In the genomic region with DNA sequence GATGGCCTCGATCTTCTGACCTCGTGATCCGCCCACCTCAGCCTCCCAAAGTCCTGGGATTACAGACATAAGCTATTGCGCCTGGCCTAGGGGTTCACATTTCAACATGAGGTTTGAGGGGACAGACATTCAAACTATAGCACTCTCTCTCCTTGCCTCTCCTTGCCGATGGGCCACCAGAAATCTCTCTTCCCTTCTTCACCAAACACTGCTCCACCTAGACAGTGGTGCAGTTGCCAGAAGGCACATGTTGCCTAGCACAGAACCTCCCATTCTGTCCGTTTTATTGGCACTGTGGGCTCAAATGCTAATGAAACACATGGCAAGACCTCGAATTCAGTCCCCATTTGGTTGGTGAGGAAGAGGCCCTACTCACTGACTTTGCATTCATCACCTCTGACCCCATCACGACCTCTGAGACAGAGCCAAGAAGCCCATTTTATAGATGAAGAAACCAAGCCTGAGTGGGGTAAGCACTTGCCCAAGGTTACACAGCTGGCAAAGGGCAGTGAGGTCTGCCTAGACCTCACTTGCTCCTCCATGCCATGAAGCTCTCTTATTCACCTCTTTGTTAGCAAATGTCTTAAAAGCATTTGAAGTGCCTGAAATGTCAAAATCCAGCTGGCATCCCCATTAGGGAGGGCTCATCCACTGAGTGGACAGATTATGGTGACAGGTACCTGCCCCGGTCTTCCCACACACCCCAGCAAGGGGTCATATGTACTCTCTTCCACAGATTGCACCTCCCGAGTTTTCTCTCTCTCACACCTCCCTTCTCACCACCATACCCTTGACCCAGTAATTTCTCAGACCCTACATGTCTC, we compare ENCODE assay signal across 24 cellular contexts. TPM values are rescaled to one million over a fixed set of nuclear protein-coding genes. Genes with fewer than 3 reads are reported as not detected.
A peak's percentile ranks its signal among the peaks of the same experiment; 100 is the strongest.
DNase-seq lines count a peak whose midpoint lies in the region; ATAC-seq, FAIRE-seq and TF ChIP-seq lines count a peak whose summit lies in the region.
"Had no signal": no experiment of that assay in that cellular context is flagged by ENCODE, and none has a peak within 500 bp of the region (broad histone marks: within the 10 kb centered on the region; RNA-seq: fewer than 3 reads in every experiment).

No MANE protein-coding gene starts in this region.

- H3K9me3 ChIP-seq in PC-3 (ENCODE audit: low read length) (no peaks in the 10 kb centered on the region), H1 (ENCODE audit: insufficient read depth in 2 of 2, low read depth in 1 of 2, low read length in 1 of 2) (no peaks in the 10 kb centered on the region), kidney (ENCODE audit: control insufficient read depth in 1 of 2, low read length in 2 of 2) (no peaks in the 10 kb centered on the region)
- H3K9me3 ChIP-seq: MG63, psoas muscle, suprapubic skin had no signal

- 89% methylated on average over 10 of the region's 10 CpGs; no CpG with 5 or more reads in 1 of the 2 experiments for WGBS in H1 (ENCODE audit: extremely low coverage in 1 of 2, insufficient coverage in 1 of 2, insufficient read length in 1 of 2, insufficient replicate concordance in 2 of 2, low coverage in 1 of 2, low lambda C conversion rate in 2 of 2, missing lambda C conversion rate in 1 of 2), 2 experiments

- H3K56ac ChIP-seq in H1 (replicated peaks; ENCODE audit: insufficient read length, low read depth, low read length): no peak overlapping the region

- H3K79me2 ChIP-seq in PC-3 (ENCODE audit: low read length) (no peaks in the 10 kb centered on the region), H1 (ENCODE audit: control insufficient read depth in 1 of 2, insufficient read depth in 2 of 2, low read length in 2 of 2) (peaks cover 0 to 6% of the 10 kb centered on the region in 2 experiments; a peak in 1 of 4 replicates)

- 0 out of 2 replicates have a peak overlapping the region, but pooled peaks have one; percentile 40 for H2AK5ac ChIP-seq in H1 (ENCODE audit: low read depth, low read length)

- no peak overlapping the region for H2BK20ac ChIP-seq in H1 (ENCODE audit: low read length)

- no peaks in the 10 kb centered on the region for H3K27me3 Mint-ChIP-seq in activated T-cell treated with anti-CD3 and anti-CD28 coated beads, Interleukin-2, amount 50 U/mL, for 24 hours
- peaks cover 2% of the 10 kb centered on the region for H3K27me3 Mint-ChIP-seq in activated T-cell treated with anti-CD3 and anti-CD28 coated beads, Interleukin-2, amount 50 U/mL, for 4 hours (ENCODE audit: low read depth)
- H3K27me3 Mint-ChIP-seq: activated naive CD8-positive, alpha-beta T cell treated with anti-CD3 and anti-CD28 coated beads, Interleukin-2, amount 10 ng/mL, durations not matched to agents 7 days and 5 days; CD4-positive, alpha-beta T cell; IgD-negative memory B cell had no signal

- no peak overlapping the region for H2BK120ac ChIP-seq in H1 (replicated peaks; ENCODE audit: low read depth, low read length)

- DNase-seq in activated T-cell treated with anti-CD3 and anti-CD28 coated beads, Interleukin-2, amount 50 U/mL, for 24 hours: peak; percentile 14
- DNase-seq in activated T-cell treated with anti-CD3 and anti-CD28 coated beads, Interleukin-2, amount 50 U/mL, for 4 hours: no peak
- DNase-seq in PC-3 (no peak), H1 (ENCODE audit: low read depth in 1 of 2, low spot score in 2 of 2) (peak in 1 of 2 experiments; percentile 45), kidney (no peak), DMS53 (lab: John Stamatoyannopoulos, UW) (no peak), DMS79 treated with DMSO at 0.1 percent for 48 hours (lab: John Stamatoyannopoulos, UW) (no peak)
- peak; percentile 19 for DNase-seq in stimulated activated CD8-positive, alpha-beta memory T cell treated with anti-CD3 and anti-CD28 coated beads, Interleukin-4, amount 100 ng/mL, for 48 hours
- DNase-seq: activated CD4-positive, alpha-beta T cell treated with anti-CD3 and anti-CD28 coated beads for 4 hours; dermis blood vessel endothelial cell; MG63; NCI-H1436 treated with DMSO at 0.1 percent for 48 hours had no signal

- no peak for ATAC-seq in activated T-cell treated with anti-CD3 and anti-CD28 coated beads, Interleukin-2, amount 50 U/mL, for 4 hours
- ATAC-seq in PC-3: no peak
- ATAC-seq: GM12878 had no signal

- no peaks in the 10 kb centered on the region; the same call in none of the 2 replicates for H3K79me1 ChIP-seq in H1 (ENCODE audit: low read depth, low read length)

- H2AFZ ChIP-seq in PC-3 (ENCODE audit: low read length) (no peak overlapping the region), H1 (ENCODE audit: low read length) (no peak overlapping the region)

- H4K91ac ChIP-seq in H1 (replicated peaks; ENCODE audit: insufficient read length, low read length): no peak overlapping the region

- H3K36me3 ChIP-seq in PC-3 (ENCODE audit: low read depth, low read length) (no peaks in the 10 kb centered on the region), H1 (ENCODE audit: control insufficient read depth in 2 of 4, insufficient read depth in 4 of 4, low read length in 3 of 4) (no peaks in the 10 kb centered on the region; a peak in 1 of 8 replicates), kidney (ENCODE audit: control insufficient read depth in 1 of 2, insufficient read depth in 2 of 2, low read length in 2 of 2) (no peaks in the 10 kb centered on the region)
- H3K36me3 ChIP-seq: MG63, suprapubic skin had no signal

- no peaks in the 10 kb centered on the region for H3K4me1 Mint-ChIP-seq in activated T-cell treated with anti-CD3 and anti-CD28 coated beads, Interleukin-2, amount 50 U/mL, for 24 hours (ENCODE audit: low read depth)
- H3K4me1 Mint-ChIP-seq in activated T-cell treated with anti-CD3 and anti-CD28 coated beads, Interleukin-2, amount 50 U/mL, for 4 hours (ENCODE audit: low read depth): no peaks in the 10 kb centered on the region
- H3K4me1 Mint-ChIP-seq: activated naive CD8-positive, alpha-beta T cell treated with anti-CD3 and anti-CD28 coated beads, Interleukin-2, amount 10 ng/mL, durations not matched to agents 7 days and 5 days; IgD-negative memory B cell; mesothelial cell of epicardium; neural crest cell had no signal

- H3K9ac ChIP-seq in PC-3 (ENCODE audit: low read length): no peak overlapping the region
- no peak overlapping the region for H3K9ac ChIP-seq in H1 (replicated peaks in 1 of 4; ENCODE audit: extremely low read depth in 1 of 4, low read depth in 3 of 4, low read length in 3 of 4)
- H3K9ac ChIP-seq in kidney (ENCODE audit: low read length in 2 of 2): no peak overlapping the region

- no peak overlapping the region for H3K4ac ChIP-seq in H1 (replicated peaks; ENCODE audit: insufficient read length, low read depth, low read length)

- no peaks in the 10 kb centered on the region for H3K36me3 Mint-ChIP-seq in activated T-cell treated with anti-CD3 and anti-CD28 coated beads, Interleukin-2, amount 50 U/mL, for 24 hours (ENCODE audit: low read depth)
- H3K36me3 Mint-ChIP-seq in activated T-cell treated with anti-CD3 and anti-CD28 coated beads, Interleukin-2, amount 50 U/mL, for 4 hours (ENCODE audit: insufficient read depth): no peaks in the 10 kb centered on the region
- H3K36me3 Mint-ChIP-seq: activated naive CD8-positive, alpha-beta T cell treated with anti-CD3 and anti-CD28 coated beads, Interleukin-2, amount 10 ng/mL, durations not matched to agents 7 days and 5 days; IgD-negative memory B cell; mesothelial cell of epicardium had no signal

- H3K4me1 ChIP-seq in PC-3 (ENCODE audit: insufficient read depth, low read length): peaks cover 52% of the 10 kb centered on the region
- peaks cover 0 to 7% (median 0%) of the 10 kb centered on the region in 4 experiments; a peak in 1 of 7 replicates for H3K4me1 ChIP-seq in H1 (replicated peaks in 1 of 4; ENCODE audit: control insufficient read depth in 3 of 4, insufficient read depth in 4 of 4, low read length in 3 of 4)
- H3K4me1 ChIP-seq in kidney (ENCODE audit: control insufficient read depth in 1 of 2, insufficient read depth in 1 of 2, low read depth in 1 of 2, low read length in 2 of 2): peaks cover 0 to 4% of the 10 kb centered on the region in 2 donors
- H3K4me1 ChIP-seq: psoas muscle had no signal

- no peak overlapping the region for H3K4me3 ChIP-seq in PC-3 (ENCODE audit: low read length)
- H3K4me3 ChIP-seq in H1 (ENCODE audit: extremely low read depth in 1 of 4, insufficient read depth in 2 of 4, low read depth in 3 of 4, low read length in 4 of 4): no peak overlapping the region
- no peak overlapping the region for H3K4me3 ChIP-seq in kidney (ENCODE audit: low read length in 2 of 2)
- H3K4me3 ChIP-seq: GM12878, MG63, psoas muscle, suprapubic skin had no signal

- H3K18ac ChIP-seq in H1 (ENCODE audit: extremely low read depth, low read length): no peak overlapping the region

- no peak overlapping the region for H2BK5ac ChIP-seq in H1 (ENCODE audit: low read depth, low read length)

- no peaks in the 10 kb centered on the region for H3K9me2 ChIP-seq in PC-3 (replicated peaks; ENCODE audit: low read length)

- H2BK15ac ChIP-seq in H1 (ENCODE audit: low read length): no peak overlapping the region

- peak overlapping the region; percentile 80 for H3K4me2 ChIP-seq in PC-3 (ENCODE audit: low read length)
- H3K4me2 ChIP-seq in H1 (ENCODE audit: insufficient read depth in 1 of 2, low read depth in 2 of 2, low read length in 2 of 2): no peak overlapping the region

- FAIRE-seq in H1 (lab: Jason Lieb, UNC): no peak
- FAIRE-seq in kidney (lab: Jason Lieb, UNC): no peak
- FAIRE-seq: GM12878, GM19239, islet of Langerhans had no signal

- no peak overlapping the region for H4K5ac ChIP-seq in H1 (ENCODE audit: insufficient read length, low read depth, low read length)

- no peak for TF ChIP-seq RAD21 in H1 (IDR thresholded peaks at IDR 0.05 in 1 of 2, conservative IDR thresholded peaks at IDR 0.05 in 1 of 2; ENCODE audit: low read depth in 2 of 2, low read length in 2 of 2)

- no peak overlapping the region for H3K4me3 Mint-ChIP-seq in activated T-cell treated with anti-CD3 and anti-CD28 coated beads, Interleukin-2, amount 50 U/mL, for 24 hours
- H3K4me3 Mint-ChIP-seq in activated T-cell treated with anti-CD3 and anti-CD28 coated beads, Interleukin-2, amount 50 U/mL, for 4 hours: no peak overlapping the region
- H3K4me3 Mint-ChIP-seq: activated naive CD8-positive, alpha-beta T cell treated with anti-CD3 and anti-CD28 coated beads, Interleukin-2, amount 10 ng/mL, durations not matched to agents 7 days and 5 days; CD4-positive, alpha-beta T cell; IgD-negative memory B cell; mesothelial cell of epicardium; neural crest cell had no signal

- POLR2A ChIA-PET in PC-3 (lab: Charles Lee; ENCODE audit: unreplicated experiment) (no interaction called here), H1 (lab: Charles Lee; ENCODE audit: partially characterized antibody) (no interaction called here)

- no peak overlapping the region for H4K8ac ChIP-seq in H1 (ENCODE audit: extremely low read depth, insufficient read depth, low read length)

- H3F3A ChIP-seq in PC-3 (ENCODE audit: low read length, unreplicated experiment): peaks cover 14% of the 10 kb centered on the region

- H3K23me2 ChIP-seq in H1 (ENCODE audit: low read depth, low read length): peaks cover 14% of the 10 kb centered on the region

- H3K27ac ChIP-seq in PC-3 (ENCODE audit: low read length): peak overlapping the region; percentile 97
- no peak overlapping the region for H3K27ac ChIP-seq in H1 (ENCODE audit: low read depth, low read length)
- H3K27ac ChIP-seq in kidney (ENCODE audit: low read depth in 2 of 2, low read length in 2 of 2): no peak overlapping the region
- H3K27ac ChIP-seq: psoas muscle, suprapubic skin had no signal

- BruUV-seq in PC-3 (replicated peaks; lab: Mats Ljungman, UMichigan): no TSS peak

- CTCF ChIA-PET in PC-3 (lab: Charles Lee) (no interaction called here), H1 (lab: Charles Lee; ENCODE audit: partially characterized antibody) (interaction anchor here (0.9 to 4.8 kb wide), 4 partner anchors 8 to 22 kb away, joined by 3 to 27 read pairs (median 4); no protein-coding TSS in a partner anchor)

- TF ChIP-seq CTCF in PC-3 (conservative IDR thresholded peaks at IDR 0.05; ENCODE audit: low read depth, low read length) (no peak), H1 (IDR thresholded peaks at IDR 0.05; ENCODE audit: control extremely low read depth in 1 of 3, insufficient read depth in 1 of 3, low read depth in 1 of 3, low read length in 3 of 3) (no peak), kidney (IDR thresholded peaks at IDR 0.05; ENCODE audit: borderline replicate concordance, extremely low read depth, insufficient read depth) (no peak)

- intact Hi-C loops in PC-3 (cut with micrococcal nuclease): no loop called here
- intact Hi-C loops in kidney (cut with DNase I): no loop called here

- no peak overlapping the region for H3K14ac ChIP-seq in H1 (ENCODE audit: insufficient read length)

- no peaks in the 10 kb centered on the region for H3K9me3 Mint-ChIP-seq in activated T-cell treated with anti-CD3 and anti-CD28 coated beads, Interleukin-2, amount 50 U/mL, for 24 hours
- no peaks in the 10 kb centered on the region for H3K9me3 Mint-ChIP-seq in activated T-cell treated with anti-CD3 and anti-CD28 coated beads, Interleukin-2, amount 50 U/mL, for 4 hours
- H3K9me3 Mint-ChIP-seq: activated naive CD8-positive, alpha-beta T cell treated with anti-CD3 and anti-CD28 coated beads, Interleukin-2, amount 10 ng/mL, durations not matched to agents 7 days and 5 days; CD4-positive, alpha-beta T cell; IgD-negative memory B cell; mesothelial cell of epicardium; neural crest cell had no signal

- H4K20me1 ChIP-seq in PC-3 (ENCODE audit: low read length): no peaks in the 10 kb centered on the region
- peaks cover 0 to 14% of the 10 kb centered on the region in 2 experiments for H4K20me1 ChIP-seq in H1 (replicated peaks in 1 of 2; ENCODE audit: control insufficient read depth in 1 of 2, insufficient read depth in 2 of 2, low read length in 2 of 2)

- no peak overlapping the region for H3K23ac ChIP-seq in H1 (ENCODE audit: insufficient read length)

- no peak overlapping the region; the same call in 1 of the 2 replicates for H2BK12ac ChIP-seq in H1 (ENCODE audit: low read depth, low read length)

- no peak for TF ChIP-seq POLR2A in H1 (IDR thresholded peaks at IDR 0.05; ENCODE audit: control extremely low read depth in 1 of 2, low read depth in 2 of 2, low read length in 2 of 2)

- H3K27ac Mint-ChIP-seq in activated T-cell treated with anti-CD3 and anti-CD28 coated beads, Interleukin-2, amount 50 U/mL, for 24 hours: no peak overlapping the region
- H3K27ac Mint-ChIP-seq: activated naive CD8-positive, alpha-beta T cell treated with anti-CD3 and anti-CD28 coated beads, Interleukin-2, amount 10 ng/mL, durations not matched to agents 7 days and 5 days; CD4-positive, alpha-beta T cell; IgD-negative memory B cell; mesothelial cell of epicardium had no signal

- H3K27me3 ChIP-seq in PC-3 (ENCODE audit: low read length) (no peaks in the 10 kb centered on the region), H1 (replicated peaks in 1 of 4; ENCODE audit: control insufficient read depth in 3 of 4, extremely low read depth in 1 of 4, insufficient read depth in 3 of 4, low read length in 3 of 4) (0 out of 7 replicates have a peak, but pooled peaks cover 0 to 1% (median 0%) of the 10 kb centered on the region in 4 experiments)
- H3K27me3 ChIP-seq: MG63 had no signal

- no peak for TF ChIP-seq EP300 in H1 (IDR thresholded peaks at IDR 0.05; ENCODE audit: borderline replicate concordance in 1 of 2, low read depth in 2 of 2, low read length in 2 of 2)

RNA-seq across cellular contexts. Expression of gene GPRIN2, which starts 34.0 kb away (rescaled TPM):
- not detected for total RNA-seq in activated T-cell treated with anti-CD3 and anti-CD28 coated beads, Interleukin-2, amount 50 U/mL, for 4 hours
- 3.1 and 5.8 TPM in 2 replicates for total RNA-seq in PC-3 (2014; rRNA removed)
- total RNA-seq in H1 (2021; fragmentation: NEBNext Ultra II Directional; extraction: Animal tissue kit (Norgen Biotek cat#: 25700)): 17.8 and 18.6 TPM in 2 replicates
- polyA plus RNA-seq in H1 (2011; rRNA removed): 14.3 and 19.7 TPM in 2 replicates
- 15.7 TPM for polyA plus RNA-seq in H1 (2011; cell fraction: cytosol; rRNA removed)
- 60.7 TPM for polyA plus RNA-seq in H1 (2011; cell fraction: nucleus; rRNA removed)
- 5.2 to 15.3 TPM (median 12.7 TPM) in 4 replicates for polyA plus RNA-seq in H1 (2012, experiment 1 of 2)
- 10.9 TPM for polyA plus RNA-seq in H1 (2012, experiment 2 of 2)
- polyA plus RNA-seq in H1 (2013, experiment 1 of 2): 5.4 TPM
- 4.6 TPM for polyA plus RNA-seq in H1 (2013, experiment 2 of 2)
- polyA minus RNA-seq in H1 (2011; rRNA and poly(A)+ RNA removed): 10.2 and 12.8 TPM in 2 replicates
- 18.2 TPM for polyA minus RNA-seq in H1 (2011; cell fraction: cytosol; rRNA and poly(A)+ RNA removed)
- polyA minus RNA-seq in H1 (2011; cell fraction: nucleus; rRNA and poly(A)+ RNA removed): 42.1 TPM
- 12.6 TPM for total RNA-seq in kidney
- polyA plus RNA-seq in kidney (ENCODE audit: insufficient read depth, low read depth, low replicate concordance): 8.5 TPM
- total RNA-seq: activated naive CD8-positive, alpha-beta T cell treated with anti-CD3 and anti-CD28 coated beads, Interleukin-2, amount 10 ng/mL, durations not matched to agents 7 days and 5 days; CD4-positive, alpha-beta T cell; H4; psoas muscle; T-helper 2 cell treated with Interferon-gamma antibody and Interleukin-4, amounts not matched to agents 100 ng/mL and 5 ng/mL, for 36 hours had no signal
- polyA plus RNA-seq: GM12878, IgD-negative memory B cell, psoas muscle had no signal

RNA-seq across cellular contexts. Expression of gene SYT15, which starts 56.4 kb away (rescaled TPM):
- total RNA-seq in activated T-cell treated with anti-CD3 and anti-CD28 coated beads, Interleukin-2, amount 50 U/mL, for 4 hours: under 1 TPM; 0.46 to 0.66 (median 0.53) TPM
- total RNA-seq in PC-3 (2014; rRNA removed) (not detected in 2 replicates), kidney (12.7 TPM)
- 0.61 and 1.5 TPM in 2 replicates for total RNA-seq in H1 (2021; fragmentation: NEBNext Ultra II Directional; extraction: Animal tissue kit (Norgen Biotek cat#: 25700))
- polyA plus RNA-seq in H1 (2011; rRNA removed) (0.39 and 0.58 TPM in 2 replicates), kidney (ENCODE audit: insufficient read depth, low read depth, low replicate concordance) (2.1 TPM)
- 0.47 TPM for polyA plus RNA-seq in H1 (2011; cell fraction: cytosol; rRNA removed)
- 1.1 TPM for polyA plus RNA-seq in H1 (2011; cell fraction: nucleus; rRNA removed)
- 0.34 to 0.76 TPM (median 0.43 TPM) in 4 replicates for polyA plus RNA-seq in H1 (2012, experiment 1 of 2)
- 0.08 TPM for polyA plus RNA-seq in H1 (2012, experiment 2 of 2)
- 0.43 TPM for polyA plus RNA-seq in H1 (2013, experiment 1 of 2)
- 0.44 TPM for polyA plus RNA-seq in H1 (2013, experiment 2 of 2)
- 0.46 and 1.0 TPM in 2 replicates for polyA minus RNA-seq in H1 (2011; rRNA and poly(A)+ RNA removed)
- 1.8 TPM for polyA minus RNA-seq in H1 (2011; cell fraction: cytosol; rRNA and poly(A)+ RNA removed)
- 1.3 TPM for polyA minus RNA-seq in H1 (2011; cell fraction: nucleus; rRNA and poly(A)+ RNA removed)

RNA-seq across cellular contexts. Expression of gene NPY4R, which starts 56.7 kb away (rescaled TPM):
- total RNA-seq in activated T-cell treated with anti-CD3 and anti-CD28 coated beads, Interleukin-2, amount 50 U/mL, for 4 hours: not detected
- not detected in 2 replicates for total RNA-seq in PC-3 (2014; rRNA removed)
- not detected in 2 replicates for total RNA-seq in H1 (2021; fragmentation: NEBNext Ultra II Directional; extraction: Animal tissue kit (Norgen Biotek cat#: 25700))
- polyA plus RNA-seq in H1 (2011; rRNA removed): 0.03 and 0.15 TPM in 2 replicates
- 0.06 TPM for polyA plus RNA-seq in H1 (2011; cell fraction: cytosol; rRNA removed)
- not detected for polyA plus RNA-seq in H1 (2011; cell fraction: nucleus; rRNA removed)
- 0.16 TPM in 1 of 4 replicates, not detected in the others for polyA plus RNA-seq in H1 (2012, experiment 1 of 2)
- not detected for polyA plus RNA-seq in H1 (2012, experiment 2 of 2)
- polyA plus RNA-seq in H1 (2013, experiment 1 of 2): 0.08 TPM
- polyA plus RNA-seq in H1 (2013, experiment 2 of 2): 0.06 TPM
- 0.35 and 0.98 TPM in 2 replicates for polyA minus RNA-seq in H1 (2011; rRNA and poly(A)+ RNA removed)
- 0.81 TPM for polyA minus RNA-seq in H1 (2011; cell fraction: cytosol; rRNA and poly(A)+ RNA removed)
- polyA minus RNA-seq in H1 (2011; cell fraction: nucleus; rRNA and poly(A)+ RNA removed): 0.60 TPM
- total RNA-seq in kidney: not detected
- not detected for polyA plus RNA-seq in kidney (ENCODE audit: insufficient read depth, low read depth, low replicate concordance)
- total RNA-seq: activated naive CD8-positive, alpha-beta T cell treated with anti-CD3 and anti-CD28 coated beads, Interleukin-2, amount 10 ng/mL, durations not matched to agents 7 days and 5 days; CD4-positive, alpha-beta T cell; dermis blood vessel endothelial cell; GM12878; H4; mesothelial cell of epicardium; neural crest cell; psoas muscle; T-helper 2 cell treated with Interferon-gamma antibody and Interleukin-4, amounts not matched to agents 100 ng/mL and 5 ng/mL, for 36 hours had no signal
- polyA plus RNA-seq: GM12878, IgD-negative memory B cell had no signal

Comparison
In these comparisons a context has a peak if more than half of its experiments do, and no peak if none do; other contexts are left out.
1. DNase-seq: peak in activated T-cell treated with anti-CD3 and anti-CD28 coated beads, Interleukin-2, amount 50 U/mL, for 24 hours (single experiment) and stimulated activated CD8-positive, alpha-beta memory T cell treated with anti-CD3 and anti-CD28 coated beads, Interleukin-4, amount 100 ng/mL, for 48 hours (single experiment); none in activated T-cell treated with anti-CD3 and anti-CD28 coated beads, Interleukin-2, amount 50 U/mL, for 4 hours (single experiment), PC-3 (single experiment), kidney (single experiment), DMS53 (single experiment) and DMS79 treated with DMSO at 0.1 percent for 48 hours (single experiment).